Comparison of ENCODE assay signal across 8 cellular contexts in genomic region chr2:120252207-120253020, GRCh38. TPM values are rescaled to one million over a fixed set of nuclear protein-coding genes. Genes with fewer than 3 reads are reported as not detected.
DNase-seq lines count a peak whose midpoint lies in the region; ATAC-seq, FAIRE-seq and TF ChIP-seq lines count a peak whose summit lies in the region.

RALB (plus strand) TSS chr2:120252852; CDS start chr2:120278665, 25,813 bp downstream.

- DNase-seq in NCI-H774 (lab: John Stamatoyannopoulos, UW) (peak; percentile 99), dermis blood vessel endothelial cell (peak; percentile 99), HepG2 (ENCODE audit: low spot score) (peak; percentile 98)
- DNase-seq in activated CD4-positive, alpha-beta T cell treated with anti-CD3 and anti-CD28 coated beads, Interleukin-2, amount 50 U/mL, for 4 hours: peak; percentile 98
- DNase-seq in stimulated activated CD4-positive, alpha-beta T cell treated with anti-CD3 and anti-CD28 coated beads, Interleukin-4, amount 100 ng/mL, for 1 hour: peak; percentile 99

- peak within 1 kb of the TSS; percentile 91 for H3K4me2 ChIP-seq in HepG2 (ENCODE audit: low read depth, low read length)

- peaks cover 46% of the 10 kb centered on the region for H3K4me1 ChIP-seq in HepG2 (ENCODE audit: insufficient read depth, low read length)

- H3K27me3 ChIP-seq in HepG2 (ENCODE audit: control insufficient read depth in 1 of 2, insufficient read depth in 2 of 2, low read length in 2 of 2): peaks cover 8 to 32% of the 10 kb centered on the region in 2 experiments; a peak in 3 of 5 replicates

- peaks cover 26% of the 10 kb centered on the region for H3K79me2 ChIP-seq in HepG2 (ENCODE audit: insufficient read depth, low read length)

- POLR2A ChIA-PET in HepG2 (lab: Yijun Ruan, JAX): interaction anchor here (0.9 to 2.1 kb wide), 10 partner anchors 9 to 1278 kb away, joined by 3 to 22 read pairs (median 4); partner anchors contain the start of genes RNU4ATAC and TMEM185B

- H3K27ac ChIP-seq in C4-2B: peak within 1 kb of the TSS; percentile 75
- peak within 1 kb of the TSS; percentile 47 for H3K27ac ChIP-seq in HepG2 (ENCODE audit: extremely low read length, insufficient read depth, low read length)

- peak within 1 kb of the TSS; percentile 70 for H3K9ac ChIP-seq in HepG2 (ENCODE audit: insufficient read depth, low read depth, low read length)

- WGBS in HepG2 (ENCODE audit: low lambda C conversion rate): 2% methylated on average over 35 of the region's 71 CpGs

- no peaks in the 10 kb centered on the region for H4K20me1 ChIP-seq in HepG2 (ENCODE audit: insufficient read depth, low read length)

- no peak for TF ChIP-seq RAD21 in HepG2 (CRISPR knock-in tag; IDR thresholded peaks at IDR 0.05)

- H2AFZ ChIP-seq in HepG2 (ENCODE audit: low read length): peak within 1 kb of the TSS; percentile 20

- intact Hi-C loops in HepG2 (cut with micrococcal nuclease; ENCODE audit: unreplicated experiment): loop anchor here (1.0 to 10.0 kb wide), 4 partner anchors 20 to 312 kb away; no protein-coding TSS in a partner anchor

- ATAC-seq in GM19395 (IDR thresholded peaks at IDR 0.05; ENCODE audit: unreplicated experiment) (peak; percentile 90), HG03565 (IDR thresholded peaks at IDR 0.05; ENCODE audit: unreplicated experiment) (peak; percentile 87), HepG2 (peak; percentile 91)

- no peaks in the 10 kb centered on the region for H3K9me3 ChIP-seq in HepG2 (ENCODE audit: low read length)

- FAIRE-seq in HepG2 (lab: Jason Lieb, UNC): peak; percentile 86

- CTCF ChIA-PET in HepG2 (lab: Yijun Ruan, JAX; ENCODE audit: low intra/inter-chr PET ratio, low total read pairs): interaction anchor here (0.7 to 1.9 kb wide), 2 partner anchors 37 to 61 kb away, joined by 3 to 13 read pairs; no protein-coding TSS in a partner anchor

- H3K36me3 ChIP-seq in HepG2 (replicated peaks in 1 of 2; ENCODE audit: control insufficient read depth in 1 of 2, insufficient read depth in 2 of 2, low read length in 2 of 2): no peaks in the 10 kb centered on the region

- in situ Hi-C loops in HepG2 (cut with HindIII; ENCODE audit: extremely low pct_ligation_motif_present, low pct_unique_long_range_greater_than_20kb): no loop called here

- TF ChIP-seq EP300 in HepG2 (IDR thresholded peaks at IDR 0.05; ENCODE audit: low read depth in 2 of 2, low read length in 2 of 2) (no peak), HepG2 (CRISPR knock-in tag; IDR thresholded peaks at IDR 0.05; ENCODE audit: borderline replicate concordance) (0 out of 2 replicates have a peak, but pooled peaks have one; percentile 29)

- no TSS peak for BruUV-seq in HepG2 (replicated peaks; lab: Mats Ljungman, UMichigan)

- TF ChIP-seq CTCF in C4-2B (conservative IDR thresholded peaks at IDR 0.05) (no peak), HepG2 (CRISPR knock-in tag; IDR thresholded peaks at IDR 0.05) (no peak)

- peak in 1 of 2 experiments; percentile 51; a peak in 3 of 4 replicates for TF ChIP-seq POLR2A in HepG2 (IDR thresholded peaks at IDR 0.05; ENCODE audit: insufficient read depth in 1 of 2, low read depth in 2 of 2, low read length in 2 of 2)

- peak within 1 kb of the TSS; percentile 70 to 87 (median 73) for H3K4me3 ChIP-seq in HepG2 (replicated peaks in 1 of 3; ENCODE audit: insufficient read depth in 1 of 3, low read depth in 2 of 3, low read length in 3 of 3)

TF ChIP-seq in HepG2, 621 proteins besides CTCF, POLR2A, EP300 and RAD21 (continues in another document):
- TF ChIP-seq E2F2 (CRISPR knock-in tag; IDR thresholded peaks at IDR 0.05; ENCODE audit: borderline replicate concordance): no peak
- no peak for TF ChIP-seq ZNF678 (CRISPR knock-in tag; IDR thresholded peaks at IDR 0.05)
- TF ChIP-seq ZNF335 (CRISPR knock-in tag; IDR thresholded peaks at IDR 0.05): peak; percentile 73; the same call in 1 of the 2 replicates
- TF ChIP-seq ZKSCAN8 (CRISPR knock-in tag; IDR thresholded peaks at IDR 0.05; ENCODE audit: borderline replicate concordance): no peak
- no peak for TF ChIP-seq ZNF260 (CRISPR knock-in tag; IDR thresholded peaks at IDR 0.05; ENCODE audit: borderline replicate concordance, low read depth)
- TF ChIP-seq ZNF674 (CRISPR knock-in tag; IDR thresholded peaks at IDR 0.05; ENCODE audit: low read depth): no peak
- TF ChIP-seq CERS6 (CRISPR knock-in tag; IDR thresholded peaks at IDR 0.05): no peak
- TF ChIP-seq ZNF615 (CRISPR knock-in tag; IDR thresholded peaks at IDR 0.05; ENCODE audit: borderline replicate concordance): no peak
- 0 out of 2 replicates have a peak, but pooled peaks have one; percentile 63 for TF ChIP-seq ZNF773 (CRISPR knock-in tag; IDR thresholded peaks at IDR 0.05; ENCODE audit: borderline replicate concordance)
- 0 out of 2 replicates have a peak, but pooled peaks have one; percentile 43 for TF ChIP-seq ZNF567 (CRISPR knock-in tag; IDR thresholded peaks at IDR 0.05; ENCODE audit: borderline replicate concordance)
- TF ChIP-seq HOXA5 (CRISPR knock-in tag; IDR thresholded peaks at IDR 0.05): no peak; the same call in 1 of the 2 replicates
- no peak for TF ChIP-seq TIGD3 (CRISPR knock-in tag; IDR thresholded peaks at IDR 0.05; ENCODE audit: borderline replicate concordance)

RNA-seq across cellular contexts. Expression of gene RALB, which starts in this region (rescaled TPM):
- total RNA-seq in dermis blood vessel endothelial cell: 235 and 269 TPM in 2 replicates
- 43.2 and 65.4 TPM in 2 replicates for total RNA-seq in HepG2 (2016; rRNA removed; fragmentation: Illumina TruSeq; extraction: Trizol)
- 14.7 and 15.0 TPM in 2 replicates for total RNA-seq in HepG2 (2016; cell fraction: cytosol; rRNA removed; fragmentation: Illumina TruSeq; extraction: Trizol; ENCODE audit: low read depth)
- total RNA-seq in HepG2 (2016; cell fraction: insoluble cytoplasmic fraction; rRNA removed; fragmentation: Illumina TruSeq; extraction: Trizol): 46.9 and 63.2 TPM in 2 replicates
- 40.6 and 40.7 TPM in 2 replicates for total RNA-seq in HepG2 (2016; cell fraction: membrane; rRNA removed; fragmentation: Illumina TruSeq; extraction: Trizol)
- 18.9 and 20.9 TPM in 2 replicates for total RNA-seq in HepG2 (2016; cell fraction: nucleus; rRNA removed; fragmentation: Illumina TruSeq; extraction: Trizol)
- 28.5 and 37.8 TPM in 2 replicates for polyA plus RNA-seq in HepG2 (2011; rRNA removed)
- polyA plus RNA-seq in HepG2 (2011; cell fraction: cytosol; rRNA removed): 27.1 and 34.7 TPM in 2 replicates
- polyA plus RNA-seq in HepG2 (2011; cell fraction: nucleus; rRNA removed): 7.9 and 9.7 TPM in 2 replicates
- polyA plus RNA-seq in HepG2 (2012): 25.9 and 28.9 TPM in 2 replicates
- polyA plus RNA-seq in HepG2 (2016; cell fraction: cytosol; fragmentation: Illumina TruSeq; extraction: Trizol; ENCODE audit: low read depth): 17.5 and 21.3 TPM in 2 replicates
- 77.8 and 83.3 TPM in 2 replicates for polyA plus RNA-seq in HepG2 (2016; cell fraction: insoluble cytoplasmic fraction; fragmentation: Illumina TruSeq; extraction: Trizol; ENCODE audit: low read depth)
- 40.5 and 41.2 TPM in 2 replicates for polyA plus RNA-seq in HepG2 (2016; cell fraction: membrane; fragmentation: Illumina TruSeq; extraction: Trizol; ENCODE audit: low read depth)
- polyA plus RNA-seq in HepG2 (2016; cell fraction: nucleus; fragmentation: Illumina TruSeq; extraction: Trizol; ENCODE audit: insufficient read depth, low read depth): 29.6 and 37.1 TPM in 2 replicates
- polyA minus RNA-seq in HepG2 (2011; rRNA and poly(A)+ RNA removed; ENCODE audit: low replicate concordance): 7.6 and 34.5 TPM in 2 replicates
- 18.2 and 26.6 TPM in 2 replicates for polyA minus RNA-seq in HepG2 (2011; cell fraction: cytosol; rRNA and poly(A)+ RNA removed)
- polyA minus RNA-seq in HepG2 (2011; cell fraction: nucleus; rRNA and poly(A)+ RNA removed): 11.1 and 12.7 TPM in 2 replicates

Comparison
In these comparisons a context has a peak if more than half of its experiments do, and no peak if none do; other contexts are left out.
1. Peak in every context shown above with its lines: DNase-seq, ATAC-seq, H3K4me3 ChIP-seq and H3K27ac ChIP-seq.